ENCODE assay signal across 8 cellular contexts in genomic region chr1:113931456-113931855, GRCh38. TPM values are rescaled to one million over a fixed set of nuclear protein-coding genes. Genes with fewer than 3 reads are reported as not detected.
A peak's percentile ranks its signal among the peaks of the same experiment; 100 is the strongest.
DNase-seq lines count a peak whose midpoint lies in the region; ATAC-seq and TF ChIP-seq lines count a peak whose summit lies in the region.

No MANE protein-coding gene starts in this region.

- H3K36me3 Mint-ChIP-seq in memory B cell = peaks cover 9% of the 10 kb centered on the region

- H3K9ac ChIP-seq in HUES6 (ENCODE audit: low read length) = no peak overlapping the region

- H3K9me3 Mint-ChIP-seq in memory B cell = no peaks in the 10 kb centered on the region

- no peak overlapping the region for H3K27ac ChIP-seq in HUES6 (ENCODE audit: low read depth, low read length)
- H3K27ac ChIP-seq in adrenal gland = peak overlapping the region in 3 of 5 donors; percentile 70 to 95 (median 93)

- no peaks in the 10 kb centered on the region for H3K27me3 Mint-ChIP-seq in memory B cell

- H3K36me3 ChIP-seq in HUES6 (ENCODE audit: control insufficient read depth, insufficient read depth, low read length) (no peaks in the 10 kb centered on the region), adrenal gland (replicated peaks in 1 of 2) (no peaks in the 10 kb centered on the region)

- H3K4me1 ChIP-seq in HUES6 (ENCODE audit: control insufficient read depth, insufficient read depth, low read length) (peaks cover 18% of the 10 kb centered on the region), adrenal gland (replicated peaks in 1 of 2) (peaks cover 24 to 65% of the 10 kb centered on the region in 2 donors)

- H3K9me3 ChIP-seq in HUES6 (ENCODE audit: control insufficient read depth, insufficient read depth, low read depth, low read length) (peaks cover 4% of the 10 kb centered on the region; the same call in 1 of the 2 replicates), adrenal gland (replicated peaks in 1 of 3) (no peaks in the 10 kb centered on the region)

- TF ChIP-seq POLR2A in adrenal gland (IDR thresholded peaks at IDR 0.05) = no peak

- ATAC-seq in memory B cell (ENCODE audit: low read depth) (no peak), GM18519 (IDR thresholded peaks at IDR 0.05; ENCODE audit: low FRiP score, unreplicated experiment) (no peak)

- H3K27ac Mint-ChIP-seq in memory B cell = peak overlapping the region; percentile 99

- H3K4me3 Mint-ChIP-seq in memory B cell = peak overlapping the region; percentile 94

- H3K27me3 ChIP-seq in HUES6 (ENCODE audit: control insufficient read depth, insufficient read depth, low read length) = no peaks in the 10 kb centered on the region
- no peaks in the 10 kb centered on the region for H3K27me3 ChIP-seq in adrenal gland

- intact Hi-C loops in adrenal gland (cut with DNase I) = no loop called here

- peak; percentile 32 for DNase-seq in AG08396 (ENCODE audit: low spot score)
- no peak for DNase-seq in adrenal gland
- DNase-seq in memory B cell (ENCODE audit: low spot score in 2 of 2) = no peak
- no peak for DNase-seq in foreskin melanocyte
- DNase-seq in activated gamma-delta T cell (lab: John Stamatoyannopoulos, UW) = no peak
- no peak for DNase-seq in HK-2 (ENCODE audit: unreplicated experiment)

- no peak for TF ChIP-seq CTCF in adrenal gland (IDR thresholded peaks at IDR 0.05)

- H3K4me3 ChIP-seq in HUES6 (ENCODE audit: low read depth, low read length) = peak overlapping the region; percentile 99; the same call in 1 of the 2 replicates
- peak overlapping the region in 1 of 4 donors; percentile 99 for H3K4me3 ChIP-seq in adrenal gland

- WGBS in adrenal gland, 4 donors = 6 to 13% (median 8%) methylated on average over 3 of the region's 3 CpGs

- H3K4me1 Mint-ChIP-seq in memory B cell = peaks cover 40% of the 10 kb centered on the region

RNA-seq across cellular contexts. Expression of gene HIPK1, which starts 2.3 kb away (rescaled TPM):
- 100 to 1,000 TPM in 1 of 8 donors, 10 to 100 TPM in 7; 57.1 to 102 (median 75.0) TPM for total RNA-seq in adrenal gland
- 10 to 100 TPM; 13.0 to 37.2 (median 13.1) TPM for polyA plus RNA-seq in adrenal gland

RNA-seq across cellular contexts. Expression of gene DCLRE1B, which starts 26.3 kb away (rescaled TPM):
- 1 to 10 TPM; 2.9 to 6.1 (median 4.5) TPM for total RNA-seq in adrenal gland
- polyA plus RNA-seq in adrenal gland = 1 to 10 TPM; 1.1 to 3.3 (median 1.4) TPM

RNA-seq across cellular contexts. Expression of gene AP4B1, which starts 26.9 kb away (rescaled TPM):
- total RNA-seq in adrenal gland = 10 to 100 TPM in 7 of 8 donors, 1 to 10 TPM in 1; 9.8 to 18.7 (median 13.7) TPM
- 10 to 100 TPM; 15.7 to 18.0 (median 16.0) TPM for polyA plus RNA-seq in adrenal gland

RNA-seq across cellular contexts. Expression of gene BCL2L15, which starts 44.1 kb away (rescaled TPM):
- 1 to 10 TPM in 2 of 8 donors, under 1 TPM in 4, not detected in 2; 0.07 to 1.3 (median 0.20) TPM for total RNA-seq in adrenal gland
- polyA plus RNA-seq in adrenal gland = under 1 TPM; 0.26 to 0.48 (median 0.34) TPM

RNA-seq across cellular contexts. Expression of gene OLFML3, which starts 47.8 kb away (rescaled TPM):
- total RNA-seq in adrenal gland = 10 to 100 TPM; 13.6 to 99.6 (median 38.8) TPM
- 10 to 100 TPM; 20.7 to 33.4 (median 31.7) TPM for polyA plus RNA-seq in adrenal gland
